In genomic region chr11:109073032-109073822, GRCh38 we compare ENCODE assay signal across 17 cellular contexts.
DNase-seq lines count a peak whose midpoint lies in the region; ATAC-seq and TF ChIP-seq lines count a peak whose summit lies in the region.
"Had no signal": no experiment of that assay in that cellular context is flagged by ENCODE, and none has a peak within 500 bp of the region (broad histone marks: within the 10 kb centered on the region; RNA-seq: fewer than 3 reads in every experiment).

No MANE protein-coding gene starts in this region.

- CTCF ChIA-PET in activated CD4-positive, alpha-beta T cell treated with anti-CD3 and anti-CD28 coated beads, Interleukin-2, amount 10 ng/mL, durations not matched to agents 7 days and 5 days (lab: Charles Lee): no interaction called here

- no peak for DNase-seq in activated naive CD8-positive, alpha-beta T cell treated with anti-CD3 and anti-CD28 coated beads, Interleukin-2, amount 50 U/mL, for 24 hours
- no peak for DNase-seq in activated naive CD8-positive, alpha-beta T cell treated with anti-CD3 and anti-CD28 coated beads for 36 hours
- peak; percentile 5 for DNase-seq in MM.1S
- DNase-seq in activated CD4-positive, alpha-beta T cell treated with anti-CD3 and anti-CD28 coated beads, Interleukin-2, amount 10 ng/mL, durations not matched to agents 7 days and 5 days: no peak
- no peak for DNase-seq in naive thymus-derived CD8-positive, alpha-beta T cell
- DNase-seq: Caco-2; CD4-positive, CD25-positive, alpha-beta regulatory T cell; CD8-positive, alpha-beta T cell; DMS153; DND-41; H9 had no signal

- no peaks in the 10 kb centered on the region for H3K9me3 ChIP-seq in MM.1S (replicated peaks; ENCODE audit: insufficient read depth, low read length)
- H3K9me3 ChIP-seq: BLaER1, Caco-2 had no signal

- no peaks in the 10 kb centered on the region for H3K79me2 ChIP-seq in MM.1S (ENCODE audit: low read length)

- H2AFZ ChIP-seq in MM.1S (ENCODE audit: low read length): no peak overlapping the region
- H2AFZ ChIP-seq: GM23338 had no signal

- ATAC-seq in activated naive CD8-positive, alpha-beta T cell treated with anti-CD3 and anti-CD28 coated beads, Interleukin-2, amount 50 U/mL, for 24 hours: peak; percentile 20
- ATAC-seq in stimulated activated memory B cell treated with anti-CD40 and anti-IgM and Interleukin-4, amounts not matched to agents 10 μg/mL and 1 μg/mL and 100 μg/mL, for 72 hours: peak; percentile 82
- no peak for ATAC-seq in naive thymus-derived CD8-positive, alpha-beta T cell
- ATAC-seq: CD8-positive, alpha-beta T cell; GM23338; HCT116 had no signal

- TF ChIP-seq CTCF in MM.1S (IDR thresholded peaks at IDR 0.05; ENCODE audit: low read length): no peak

- H3K4me3 Mint-ChIP-seq in activated naive CD8-positive, alpha-beta T cell treated with anti-CD3 and anti-CD28 coated beads, Interleukin-2, amount 50 U/mL, for 24 hours: no peak overlapping the region
- no peak overlapping the region for H3K4me3 Mint-ChIP-seq in activated naive CD8-positive, alpha-beta T cell treated with anti-CD3 and anti-CD28 coated beads for 36 hours
- H3K4me3 Mint-ChIP-seq in stimulated activated memory B cell treated with anti-CD40 and anti-IgM and Interleukin-4, amounts not matched to agents 10 μg/mL and 1 μg/mL and 100 μg/mL, for 72 hours: no peak overlapping the region
- H3K4me3 Mint-ChIP-seq in activated CD4-positive, alpha-beta T cell treated with anti-CD3 and anti-CD28 coated beads, Interleukin-2, amount 10 ng/mL, durations not matched to agents 7 days and 5 days: no peak overlapping the region
- no peak overlapping the region for H3K4me3 Mint-ChIP-seq in naive thymus-derived CD8-positive, alpha-beta T cell
- H3K4me3 Mint-ChIP-seq: B cell; CD4-positive, CD25-positive, alpha-beta regulatory T cell; CD8-positive, alpha-beta T cell; GM23338; H9 had no signal

- POLR2A ChIA-PET in activated CD4-positive, alpha-beta T cell treated with anti-CD3 and anti-CD28 coated beads, Interleukin-2, amount 10 ng/mL, durations not matched to agents 7 days and 5 days (lab: Charles Lee): no interaction called here
- POLR2A ChIA-PET in naive thymus-derived CD8-positive, alpha-beta T cell (lab: Charles Lee): no interaction called here

- H3K4me1 Mint-ChIP-seq in activated naive CD8-positive, alpha-beta T cell treated with anti-CD3 and anti-CD28 coated beads, Interleukin-2, amount 50 U/mL, for 24 hours: no peaks in the 10 kb centered on the region
- peaks cover 2% of the 10 kb centered on the region for H3K4me1 Mint-ChIP-seq in activated naive CD8-positive, alpha-beta T cell treated with anti-CD3 and anti-CD28 coated beads for 36 hours
- H3K4me1 Mint-ChIP-seq in stimulated activated memory B cell treated with anti-CD40 and anti-IgM and Interleukin-4, amounts not matched to agents 10 μg/mL and 1 μg/mL and 100 μg/mL, for 72 hours: no peaks in the 10 kb centered on the region
- H3K4me1 Mint-ChIP-seq in activated CD4-positive, alpha-beta T cell treated with anti-CD3 and anti-CD28 coated beads, Interleukin-2, amount 10 ng/mL, durations not matched to agents 7 days and 5 days: no peaks in the 10 kb centered on the region
- H3K4me1 Mint-ChIP-seq in naive thymus-derived CD8-positive, alpha-beta T cell: peaks cover under 1 to 8% (median 2%) of the 10 kb centered on the region in 4 donors
- H3K4me1 Mint-ChIP-seq: B cell; CD4-positive, CD25-positive, alpha-beta regulatory T cell; GM23338; H9 had no signal

- H3F3A ChIP-seq in MM.1S (ENCODE audit: insufficient read depth, low read length): peaks cover 2% of the 10 kb centered on the region; the same call in 1 of the 2 replicates

- H3K27ac Mint-ChIP-seq in activated naive CD8-positive, alpha-beta T cell treated with anti-CD3 and anti-CD28 coated beads, Interleukin-2, amount 50 U/mL, for 24 hours: no peak overlapping the region
- no peak overlapping the region for H3K27ac Mint-ChIP-seq in activated naive CD8-positive, alpha-beta T cell treated with anti-CD3 and anti-CD28 coated beads for 36 hours
- no peak overlapping the region for H3K27ac Mint-ChIP-seq in stimulated activated memory B cell treated with anti-CD40 and anti-IgM and Interleukin-4, amounts not matched to agents 10 μg/mL and 1 μg/mL and 100 μg/mL, for 72 hours
- H3K27ac Mint-ChIP-seq in activated CD4-positive, alpha-beta T cell treated with anti-CD3 and anti-CD28 coated beads, Interleukin-2, amount 10 ng/mL, durations not matched to agents 7 days and 5 days: no peak overlapping the region
- H3K27ac Mint-ChIP-seq in naive thymus-derived CD8-positive, alpha-beta T cell: peak overlapping the region in 1 of 10 donors; percentile 34
- H3K27ac Mint-ChIP-seq: B cell; CD4-positive, CD25-positive, alpha-beta regulatory T cell; CD8-positive, alpha-beta T cell; GM23338; H9 had no signal

- no peak overlapping the region for H3K4me2 ChIP-seq in MM.1S (ENCODE audit: low read depth, low read length)
- H3K4me2 ChIP-seq: BLaER1, GM23338 had no signal

- H3K4me3 ChIP-seq in MM.1S (ENCODE audit: low read length): no peak overlapping the region
- H3K4me3 ChIP-seq: BLaER1, GM23338 had no signal

- no peak overlapping the region for H3K27ac ChIP-seq in MM.1S (ENCODE audit: low read length)
- H3K27ac ChIP-seq: 22Rv1, BLaER1 had no signal

- no peaks in the 10 kb centered on the region for H3K27me3 Mint-ChIP-seq in activated naive CD8-positive, alpha-beta T cell treated with anti-CD3 and anti-CD28 coated beads, Interleukin-2, amount 50 U/mL, for 24 hours
- no peaks in the 10 kb centered on the region for H3K27me3 Mint-ChIP-seq in activated naive CD8-positive, alpha-beta T cell treated with anti-CD3 and anti-CD28 coated beads for 36 hours
- H3K27me3 Mint-ChIP-seq in stimulated activated memory B cell treated with anti-CD40 and anti-IgM and Interleukin-4, amounts not matched to agents 10 μg/mL and 1 μg/mL and 100 μg/mL, for 72 hours: no peaks in the 10 kb centered on the region
- no peaks in the 10 kb centered on the region for H3K27me3 Mint-ChIP-seq in activated CD4-positive, alpha-beta T cell treated with anti-CD3 and anti-CD28 coated beads, Interleukin-2, amount 10 ng/mL, durations not matched to agents 7 days and 5 days
- H3K27me3 Mint-ChIP-seq in naive thymus-derived CD8-positive, alpha-beta T cell: peaks cover 0 to 3% (median 0%) of the 10 kb centered on the region in 5 donors
- H3K27me3 Mint-ChIP-seq: CD4-positive, CD25-positive, alpha-beta regulatory T cell had no signal

- no peaks in the 10 kb centered on the region for H3K36me3 ChIP-seq in MM.1S (replicated peaks; ENCODE audit: insufficient read depth, low read length)
- H3K36me3 ChIP-seq: BLaER1 had no signal

- no peaks in the 10 kb centered on the region for H3K27me3 ChIP-seq in MM.1S (replicated peaks; ENCODE audit: insufficient read depth, low read length)
- H3K27me3 ChIP-seq: BLaER1 had no signal

- H3K36me3 Mint-ChIP-seq in activated naive CD8-positive, alpha-beta T cell treated with anti-CD3 and anti-CD28 coated beads, Interleukin-2, amount 50 U/mL, for 24 hours (ENCODE audit: low read depth): no peaks in the 10 kb centered on the region
- H3K36me3 Mint-ChIP-seq in activated naive CD8-positive, alpha-beta T cell treated with anti-CD3 and anti-CD28 coated beads for 36 hours: no peaks in the 10 kb centered on the region
- no peaks in the 10 kb centered on the region for H3K36me3 Mint-ChIP-seq in stimulated activated memory B cell treated with anti-CD40 and anti-IgM and Interleukin-4, amounts not matched to agents 10 μg/mL and 1 μg/mL and 100 μg/mL, for 72 hours
- no peaks in the 10 kb centered on the region for H3K36me3 Mint-ChIP-seq in activated CD4-positive, alpha-beta T cell treated with anti-CD3 and anti-CD28 coated beads, Interleukin-2, amount 10 ng/mL, durations not matched to agents 7 days and 5 days (ENCODE audit: low read depth)
- peaks cover 0 to 11% (median 2%) of the 10 kb centered on the region in 3 donors for H3K36me3 Mint-ChIP-seq in naive thymus-derived CD8-positive, alpha-beta T cell
- H3K36me3 Mint-ChIP-seq: CD4-positive, CD25-positive, alpha-beta regulatory T cell; CD8-positive, alpha-beta T cell had no signal

- H3K9me2 ChIP-seq in MM.1S (replicated peaks; ENCODE audit: insufficient read depth, low read length): no peaks in the 10 kb centered on the region

- H3K4me1 ChIP-seq in MM.1S (ENCODE audit: low read length): peaks cover 21% of the 10 kb centered on the region
- H3K4me1 ChIP-seq: BLaER1, Caco-2 had no signal

- no peaks in the 10 kb centered on the region for H4K20me1 ChIP-seq in MM.1S (ENCODE audit: insufficient read depth, low read length)
- H4K20me1 ChIP-seq: BLaER1 had no signal

- peaks cover 7% of the 10 kb centered on the region for H3K9me3 Mint-ChIP-seq in activated naive CD8-positive, alpha-beta T cell treated with anti-CD3 and anti-CD28 coated beads, Interleukin-2, amount 50 U/mL, for 24 hours
- H3K9me3 Mint-ChIP-seq in activated naive CD8-positive, alpha-beta T cell treated with anti-CD3 and anti-CD28 coated beads for 36 hours: peaks cover 7% of the 10 kb centered on the region
- peaks cover 10% of the 10 kb centered on the region for H3K9me3 Mint-ChIP-seq in stimulated activated memory B cell treated with anti-CD40 and anti-IgM and Interleukin-4, amounts not matched to agents 10 μg/mL and 1 μg/mL and 100 μg/mL, for 72 hours
- no peaks in the 10 kb centered on the region for H3K9me3 Mint-ChIP-seq in activated CD4-positive, alpha-beta T cell treated with anti-CD3 and anti-CD28 coated beads, Interleukin-2, amount 10 ng/mL, durations not matched to agents 7 days and 5 days
- peaks cover 0 to 21% (median 11%) of the 10 kb centered on the region in 9 donors for H3K9me3 Mint-ChIP-seq in naive thymus-derived CD8-positive, alpha-beta T cell

- H3K9ac ChIP-seq in MM.1S (ENCODE audit: low read length): no peak overlapping the region
- H3K9ac ChIP-seq: BLaER1 had no signal

Comparison
In these comparisons a context has a peak if more than half of its experiments do, and no peak if none do; other contexts are left out.
1. ATAC-seq: peak in activated naive CD8-positive, alpha-beta T cell treated with anti-CD3 and anti-CD28 coated beads, Interleukin-2, amount 50 U/mL, for 24 hours (single experiment) and stimulated activated memory B cell treated with anti-CD40 and anti-IgM and Interleukin-4, amounts not matched to agents 10 μg/mL and 1 μg/mL and 100 μg/mL, for 72 hours (single experiment); none in naive thymus-derived CD8-positive, alpha-beta T cell (0 of 2).